8 cellular contexts compared by ENCODE assay signal in the genomic region with DNA sequence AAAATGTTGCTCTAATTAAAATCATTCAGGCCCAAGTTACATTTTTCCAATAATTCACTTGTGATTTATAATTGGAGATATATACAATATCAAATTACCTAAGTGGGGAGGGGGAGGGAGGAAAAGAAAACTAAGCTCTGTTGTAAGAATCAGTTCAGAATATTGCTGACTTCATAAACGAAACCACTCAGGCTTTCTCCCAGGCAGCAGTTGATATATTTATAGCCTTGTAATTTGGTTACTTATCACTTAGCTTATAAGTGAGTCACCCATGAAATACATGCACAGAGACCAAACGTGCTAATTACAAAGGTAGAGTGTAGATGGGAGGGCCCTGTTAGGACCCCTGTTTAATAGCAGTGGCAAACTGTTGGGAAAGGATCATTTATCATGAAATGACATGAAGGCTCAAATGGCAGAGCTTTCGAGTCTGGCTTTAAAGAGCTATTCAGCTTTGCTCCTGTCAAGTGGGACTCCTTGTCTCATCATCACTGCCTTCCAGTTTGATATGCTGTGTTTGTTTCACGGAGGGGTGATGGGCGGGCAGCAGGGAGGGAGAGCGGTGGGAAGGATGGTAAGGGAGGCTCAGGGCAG.
DNase-seq lines count a peak whose midpoint lies in the region; ATAC-seq, FAIRE-seq and TF ChIP-seq lines count a peak whose summit lies in the region.

No MANE protein-coding gene starts in this region.

- peaks cover 29% of the 10 kb centered on the region for H3K4me1 ChIP-seq in MM.1S (ENCODE audit: low read length)
- H3K4me1 ChIP-seq in GM12878 (ENCODE audit: control insufficient read depth, insufficient read depth, low read length), result no peaks in the 10 kb centered on the region

- H2AFZ ChIP-seq in MM.1S (ENCODE audit: low read length), result peak overlapping the region; percentile 65
- H2AFZ ChIP-seq in GM12878 (ENCODE audit: control insufficient read depth, low read depth, low read length), result no peak overlapping the region

- H3K9me2 ChIP-seq in MM.1S (replicated peaks; ENCODE audit: insufficient read depth, low read length), result no peaks in the 10 kb centered on the region

- H3K27ac ChIP-seq in MM.1S (ENCODE audit: low read length), result peak overlapping the region; percentile 61; the same call in 1 of the 2 replicates
- H3K27ac ChIP-seq in GM12878 (ENCODE audit: control insufficient read depth, insufficient read depth), result no peak overlapping the region

- H3K9me3 ChIP-seq in MM.1S (replicated peaks; ENCODE audit: insufficient read depth, low read length) (no peaks in the 10 kb centered on the region), GM12878 (replicated peaks; ENCODE audit: control insufficient read depth, insufficient read depth, low read length) (no peaks in the 10 kb centered on the region)

- intact Hi-C loops in GM12878 (cut with micrococcal nuclease; ENCODE audit: unreplicated experiment), result no loop called here

- RAD21 ChIA-PET in GM12878 (lab: Charles Lee; ENCODE audit: unreplicated experiment), result interaction anchor here (0.6 kb wide), 1 partner anchor 29 kb away, joined by 3 read pairs; no protein-coding TSS in a partner anchor

- SMC1A ChIA-PET in GM12878 (lab: Charles Lee; ENCODE audit: uncharacterized antibody, unreplicated experiment), result interaction anchor here (1.0 to 1.3 kb wide), 3 partner anchors 8 to 71 kb away, joined by 3 to 5 read pairs (median 5); no protein-coding TSS in a partner anchor

- peak overlapping the region; percentile 72 for H3K4me2 ChIP-seq in MM.1S (ENCODE audit: low read depth, low read length)
- H3K4me2 ChIP-seq in GM12878 (ENCODE audit: control insufficient read depth, insufficient read depth), result no peak overlapping the region

- peaks cover 8% of the 10 kb centered on the region; the same call in 1 of the 2 replicates for H3F3A ChIP-seq in MM.1S (ENCODE audit: insufficient read depth, low read length)

- peak overlapping the region; percentile 10; the same call in 1 of the 2 replicates for H3K9ac ChIP-seq in MM.1S (ENCODE audit: low read length)
- H3K9ac ChIP-seq in GM12878 (ENCODE audit: control insufficient read depth, insufficient read depth, low read length), result no peak overlapping the region

- H3K79me2 ChIP-seq in MM.1S (ENCODE audit: low read length) (no peaks in the 10 kb centered on the region), GM12878 (ENCODE audit: control insufficient read depth, insufficient read depth, low read length) (no peaks in the 10 kb centered on the region)

- H4K20me1 ChIP-seq in MM.1S (ENCODE audit: insufficient read depth, low read length) (no peaks in the 10 kb centered on the region), GM12878 (ENCODE audit: control insufficient read depth, insufficient read depth) (no peaks in the 10 kb centered on the region)

- H3K27me3 ChIP-seq in MM.1S (replicated peaks; ENCODE audit: insufficient read depth, low read length), result no peaks in the 10 kb centered on the region
- no peaks in the 10 kb centered on the region for H3K27me3 ChIP-seq in GM12878 (replicated peaks in 1 of 2; ENCODE audit: control insufficient read depth in 2 of 2, insufficient read depth in 2 of 2, low read length in 1 of 2)

- WGBS in GM12878 (ENCODE audit: insufficient coverage, insufficient replicate concordance, low lambda C conversion rate, missing lambda C conversion rate), result 40% methylated on average over 6 of the region's 6 CpGs

- H3K36me3 ChIP-seq in MM.1S (replicated peaks; ENCODE audit: insufficient read depth, low read length), result no peaks in the 10 kb centered on the region
- H3K36me3 ChIP-seq in GM12878 (ENCODE audit: control insufficient read depth in 2 of 2, insufficient read depth in 2 of 2, low read length in 1 of 2), result no peaks in the 10 kb centered on the region

- ATAC-seq in GM19023 (IDR thresholded peaks at IDR 0.05; ENCODE audit: unreplicated experiment) (peak; percentile 60), GM12878 (peak; percentile 45), GM18498 (IDR thresholded peaks at IDR 0.05; ENCODE audit: unreplicated experiment) (no peak)

- TF ChIP-seq POLR2A in GM12878 (IDR thresholded peaks at IDR 0.05; ENCODE audit: low read depth, low read length), result no peak

- H3K4me3 ChIP-seq in MM.1S (ENCODE audit: low read length) (peak overlapping the region; percentile 23), GM12878 (no peak overlapping the region), retinal pigment epithelial cell (ENCODE audit: low read length) (no peak overlapping the region)

- DNase-seq in MM.1S (peak; percentile 81), GM12878 (ENCODE audit: low read depth, low spot score) (no peak), retinal pigment epithelial cell (ENCODE audit: low read depth) (peak; percentile 73), frontal cortex (ENCODE audit: low spot score in 2 of 2) (no peak)
- DNase-seq in activated CD4-positive, alpha-beta T cell treated with anti-CD3 and anti-CD28 coated beads, Interleukin-2, amount 50 U/mL, for 48 hours, result no peak
- no peak for DNase-seq in stimulated activated CD4-positive, alpha-beta T cell treated with anti-CD3 and anti-CD28 coated beads, Interleukin-4, amount 100 ng/mL, for 1 hour

- TF ChIP-seq RAD21 in GM12878 (IDR thresholded peaks at IDR 0.05; ENCODE audit: insufficient read depth, low read depth, low read length), result no peak

- POLR2A ChIA-PET in GM12878 (lab: Charles Lee), result interaction anchor here (0.7 kb wide), 1 partner anchor 815 kb away, joined by 3 read pairs; no protein-coding TSS in a partner anchor

- CTCF ChIA-PET in GM12878 (lab: Yijun Ruan, JAX), result interaction anchor here (1.0 to 1.8 kb wide), 4 partner anchors 12 to 201 kb away, joined by 3 to 5 read pairs (median 4); no protein-coding TSS in a partner anchor

- in situ Hi-C loops in GM12878 (cut with MboI), result no loop called here

- no peak for TF ChIP-seq EP300 in GM12878 (IDR thresholded peaks at IDR 0.05; ENCODE audit: borderline replicate concordance in 1 of 2, control insufficient read depth in 1 of 2, low read depth in 2 of 2, low read length in 2 of 2)

- TF ChIP-seq CTCF in MM.1S (IDR thresholded peaks at IDR 0.05; ENCODE audit: low read length), result no peak
- TF ChIP-seq CTCF in GM12878 (IDR thresholded peaks at IDR 0.05 in 2 of 3, conservative IDR thresholded peaks at IDR 0.05 in 1 of 3; ENCODE audit: control insufficient read depth in 2 of 3, extremely low read depth in 1 of 3, insufficient read depth in 1 of 3, low read depth in 3 of 3, low read length in 3 of 3), result no peak
- no peak for TF ChIP-seq CTCF in retinal pigment epithelial cell (conservative IDR thresholded peaks at IDR 0.05; ENCODE audit: low read depth, low read length)

- no TSS peak for BruUV-seq in GM12878 (replicated peaks; lab: Mats Ljungman, UMichigan)

- no peak for FAIRE-seq in GM12878 (lab: Jason Lieb, UNC)
- FAIRE-seq in frontal cortex (lab: Jason Lieb, UNC), result no peak

TF ChIP-seq in GM12878, 131 proteins besides CTCF, POLR2A, EP300 and RAD21 (continues in another document):
- TF ChIP-seq STAT3 (IDR thresholded peaks at IDR 0.05; ENCODE audit: low read depth, low read length), result no peak
- TF ChIP-seq, protein P1, sequence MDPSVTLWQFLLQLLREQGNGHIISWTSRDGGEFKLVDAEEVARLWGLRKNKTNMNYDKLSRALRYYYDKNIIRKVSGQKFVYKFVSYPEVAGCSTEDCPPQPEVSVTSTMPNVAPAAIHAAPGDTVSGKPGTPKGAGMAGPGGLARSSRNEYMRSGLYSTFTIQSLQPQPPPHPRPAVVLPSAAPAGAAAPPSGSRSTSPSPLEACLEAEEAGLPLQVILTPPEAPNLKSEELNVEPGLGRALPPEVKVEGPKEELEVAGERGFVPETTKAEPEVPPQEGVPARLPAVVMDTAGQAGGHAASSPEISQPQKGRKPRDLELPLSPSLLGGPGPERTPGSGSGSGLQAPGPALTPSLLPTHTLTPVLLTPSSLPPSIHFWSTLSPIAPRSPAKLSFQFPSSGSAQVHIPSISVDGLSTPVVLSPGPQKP (IDR thresholded peaks at IDR 0.05; ENCODE audit: low read depth, low read length), result no peak
- no peak for TF ChIP-seq NR2C2 (IDR thresholded peaks at IDR 0.05; ENCODE audit: borderline replicate concordance, control insufficient read depth, insufficient read length, low read depth)
- TF ChIP-seq IKZF1 (conservative IDR thresholded peaks at IDR 0.05), result no peak
- TF ChIP-seq NKRF (conservative IDR thresholded peaks at IDR 0.05), result no peak
- no peak for TF ChIP-seq PML (IDR thresholded peaks at IDR 0.05; ENCODE audit: low read length)
- no peak for TF ChIP-seq ZBED1 (IDR thresholded peaks at IDR 0.05; ENCODE audit: borderline replicate concordance)
- TF ChIP-seq GATAD2B (conservative IDR thresholded peaks at IDR 0.05; ENCODE audit: low read depth), result no peak
- no peak for TF ChIP-seq EZH2 (IDR thresholded peaks at IDR 0.05; ENCODE audit: borderline replicate concordance, control insufficient read depth, low read depth, low read length)
- no peak for TF ChIP-seq BCL11A (IDR thresholded peaks at IDR 0.05; ENCODE audit: low read depth, low read length)
- no peak for TF ChIP-seq SMAD1 (IDR thresholded peaks at IDR 0.05; ENCODE audit: low read depth, partially characterized antibody)
- no peak for TF ChIP-seq POU2F2 (IDR thresholded peaks at IDR 0.05; ENCODE audit: borderline replicate concordance, low read depth, low read length)
- no peak for TF ChIP-seq MYC (IDR thresholded peaks at IDR 0.05; ENCODE audit: insufficient read depth, insufficient read length, insufficient replicate concordance, low read length, severe bottlenecking)
- TF ChIP-seq LARP7 (IDR thresholded peaks at IDR 0.05), result no peak
- TF ChIP-seq NR2F1 (conservative IDR thresholded peaks at IDR 0.05), result no peak

Comparison
In these comparisons a context has a peak if more than half of its experiments do, and no peak if none do; other contexts are left out.
1. DNase-seq: peak in MM.1S (single experiment) and retinal pigment epithelial cell (single experiment); none in GM12878 (single experiment), frontal cortex (0 of 2), activated CD4-positive, alpha-beta T cell treated with anti-CD3 and anti-CD28 coated beads, Interleukin-2, amount 50 U/mL, for 48 hours (0 of 2) and stimulated activated CD4-positive, alpha-beta T cell treated with anti-CD3 and anti-CD28 coated beads, Interleukin-4, amount 100 ng/mL, for 1 hour (single experiment).